In genomic region chr6:18044108-18044783, GRCh38 we compare ENCODE assay signal across 1 cellular context.
A peak's percentile ranks its signal among the peaks of the same experiment; 100 is the strongest.
TF ChIP-seq lines count a peak whose summit lies in the region.

No MANE protein-coding gene starts in this region.

TF ChIP-seq in K562, 482 proteins besides CTCF, POLR2A, EP300 and RAD21 (continued from another document):
- no peak for TF ChIP-seq RREB1 (CRISPR knock-in tag; IDR thresholded peaks at IDR 0.05)
- TF ChIP-seq HDGF (IDR thresholded peaks at IDR 0.05): no peak
- no peak for TF ChIP-seq TARDBP (IDR thresholded peaks at IDR 0.05)
- TF ChIP-seq TBP (optimal IDR thresholded peaks at IDR 0.05; ENCODE audit: low read depth, low read length): peak; percentile 24
- TF ChIP-seq ZBTB17 (CRISPR knock-in tag; IDR thresholded peaks at IDR 0.05): no peak
- TF ChIP-seq KDM2B (CRISPR knock-in tag; IDR thresholded peaks at IDR 0.05): no peak
- no peak for TF ChIP-seq SRSF7 (optimal IDR thresholded peaks at IDR 0.05; ENCODE audit: low read depth, low read length)
- TF ChIP-seq ZNF717 (CRISPR knock-in tag; IDR thresholded peaks at IDR 0.05): no peak
- TF ChIP-seq ZNF785 (CRISPR knock-in tag; IDR thresholded peaks at IDR 0.05): no peak
- TF ChIP-seq CREB3L1 (IDR thresholded peaks at IDR 0.05; ENCODE audit: borderline replicate concordance, low read depth): no peak
- peak; percentile 73 for TF ChIP-seq L3MBTL2 (IDR thresholded peaks at IDR 0.05)
- TF ChIP-seq MTA1 (IDR thresholded peaks at IDR 0.05; ENCODE audit: borderline replicate concordance): no peak
- TF ChIP-seq USF2 (CRISPR knock-in tag; IDR thresholded peaks at IDR 0.05): peak; percentile 62
- no peak for TF ChIP-seq CBX8 (IDR thresholded peaks at IDR 0.05; ENCODE audit: borderline replicate concordance, extremely low read depth, low read depth, low read length, poor library complexity, severe bottlenecking)
- TF ChIP-seq ZNF583 (CRISPR knock-in tag; IDR thresholded peaks at IDR 0.05): 0 out of 2 replicates have a peak, but pooled peaks have one; percentile 68
- TF ChIP-seq SLC30A9 (CRISPR knock-in tag; IDR thresholded peaks at IDR 0.05): no peak
- TF ChIP-seq ZBTB2 (IDR thresholded peaks at IDR 0.05): no peak
- TF ChIP-seq MGA (IDR thresholded peaks at IDR 0.05): peak; percentile 65
- 0 out of 2 replicates have a peak, but pooled peaks have one; percentile 26 for TF ChIP-seq RAD51 (IDR thresholded peaks at IDR 0.05; ENCODE audit: borderline replicate concordance, low read depth)
- TF ChIP-seq ELF1 (tag; IDR thresholded peaks at IDR 0.05): no peak
- peak; percentile 81 for TF ChIP-seq SPI1 (IDR thresholded peaks at IDR 0.05; ENCODE audit: borderline replicate concordance, low read depth, low read length)
- TF ChIP-seq COPS2 (conservative IDR thresholded peaks at IDR 0.05): no peak
- no peak for TF ChIP-seq ZBTB7A (IDR thresholded peaks at IDR 0.05; ENCODE audit: borderline replicate concordance, control insufficient read depth, low read depth, low read length)
- no peak for TF ChIP-seq KDM1A (IDR thresholded peaks at IDR 0.05)
- TF ChIP-seq BCLAF1 (IDR thresholded peaks at IDR 0.05; ENCODE audit: borderline replicate concordance in 1 of 2, control insufficient read depth in 1 of 2, low read depth in 2 of 2, low read length in 1 of 2): no peak
- TF ChIP-seq THRB (CRISPR knock-in tag; conservative IDR thresholded peaks at IDR 0.05): no peak
